In the genomic region with DNA sequence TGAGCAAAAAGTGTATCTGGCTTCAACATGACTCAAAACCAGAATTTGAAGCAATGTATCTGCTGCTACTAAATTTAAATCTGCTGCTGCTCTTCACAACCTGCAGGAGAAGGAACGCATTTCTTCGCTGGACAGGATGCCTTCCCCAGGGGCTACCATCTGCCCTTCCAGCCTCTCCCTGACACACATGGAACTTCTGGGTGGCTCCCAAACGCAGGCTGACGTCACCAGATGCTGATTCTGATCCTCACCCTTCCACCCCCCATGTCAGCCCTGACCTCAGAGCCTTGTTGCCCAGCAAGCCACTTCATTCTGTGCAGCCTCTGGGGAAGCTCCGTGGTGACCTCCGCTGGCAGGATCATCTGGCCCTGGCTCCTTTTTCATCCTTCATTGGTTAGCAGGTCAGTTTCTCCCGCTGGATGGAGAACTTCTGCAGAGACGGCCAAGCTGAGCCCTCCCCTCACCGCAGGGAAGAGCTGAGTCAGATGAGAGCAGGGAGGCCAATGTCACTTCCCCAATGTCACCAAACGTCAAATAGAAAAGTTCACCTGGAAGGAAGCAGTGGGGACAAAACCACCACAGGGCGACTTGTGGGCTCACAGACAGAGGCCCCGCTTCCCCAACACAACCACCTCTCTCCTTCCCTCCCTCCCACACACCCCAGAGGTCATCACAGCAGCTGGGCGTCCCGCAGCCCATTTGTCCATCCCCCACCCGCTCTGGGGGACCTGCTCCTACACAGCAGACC, we compare ENCODE assay signal across 8 cellular contexts. TPM values are rescaled to one million over a fixed set of nuclear protein-coding genes. Genes with fewer than 3 reads are reported as not detected.
DNase-seq lines count a peak whose midpoint lies in the region; ATAC-seq and TF ChIP-seq lines count a peak whose summit lies in the region.

No MANE protein-coding gene starts in this region.

- no peak for TF ChIP-seq CTCF in Peyer's patch (IDR thresholded peaks at IDR 0.05)
- TF ChIP-seq CTCF in gastroesophageal sphincter (IDR thresholded peaks at IDR 0.05) = no peak
- TF ChIP-seq CTCF in breast epithelium (IDR thresholded peaks at IDR 0.05) = no peak

- H3K27ac ChIP-seq in Peyer's patch (peak overlapping the region in 2 of 4 donors; percentile 42 to 67), gastroesophageal sphincter (no peak overlapping the region), aorta (ENCODE audit: low read depth in 1 of 2, low read length in 2 of 2) (no peak overlapping the region), breast epithelium (no peak overlapping the region)

- no peaks in the 10 kb centered on the region for H3K9me3 ChIP-seq in Peyer's patch
- H3K9me3 ChIP-seq in gastroesophageal sphincter = no peaks in the 10 kb centered on the region
- H3K9me3 ChIP-seq in aorta (ENCODE audit: control insufficient read depth, low read length) = no peaks in the 10 kb centered on the region
- no peaks in the 10 kb centered on the region for H3K9me3 ChIP-seq in breast epithelium

- DNase-seq in COLO668 (lab: John Stamatoyannopoulos, UW; ENCODE audit: unreplicated experiment) = peak; percentile 76
- peak; percentile 49 for DNase-seq in GM19240 (ENCODE audit: insufficient read length, low spot score)
- DNase-seq in Peyer's patch = peak in 2 of 3 donors; percentile 60 to 69
- peak; percentile 67 to 70 for DNase-seq in aorta
- no peak for DNase-seq in superior temporal gyrus (ENCODE audit: extremely low spot score)
- no peak for DNase-seq in breast epithelium (ENCODE audit: low spot score in 2 of 2)

- 0 to 65% methylated on average over 1 to 6 of the region's 15 CpGs for WGBS in gastroesophageal sphincter (ENCODE audit: low coverage in 1 of 2), 2 donors
- 63 to 64% methylated on average over 15 of the region's 15 CpGs for WGBS in aorta, 2 donors

- intact Hi-C loops in aorta (cut with DNase I) (no loop called here), breast epithelium (cut with DNase I; ENCODE audit: low total_unique reads) (no loop called here)

- H3K27me3 ChIP-seq in Peyer's patch (no peaks in the 10 kb centered on the region), gastroesophageal sphincter (peaks cover 61% of the 10 kb centered on the region), aorta (ENCODE audit: control insufficient read depth in 1 of 2, insufficient read depth in 2 of 2, low read length in 1 of 2) (no peaks in the 10 kb centered on the region), breast epithelium (no peaks in the 10 kb centered on the region)

- ATAC-seq in HG03097 (IDR thresholded peaks at IDR 0.05; ENCODE audit: low FRiP score, unreplicated experiment) (peak; percentile 62), gastroesophageal sphincter (peak; percentile 20), aorta (ENCODE audit: low FRiP score) (peak; percentile 51)

- TF ChIP-seq EP300 in gastroesophageal sphincter (IDR thresholded peaks at IDR 0.05) = no peak

- H3K4me1 ChIP-seq in Peyer's patch (peaks cover 0 to 14% (median 6%) of the 10 kb centered on the region in 4 donors), gastroesophageal sphincter (no peaks in the 10 kb centered on the region), aorta (ENCODE audit: control insufficient read depth in 1 of 2, insufficient read depth in 2 of 2, low read length in 2 of 2) (no peaks in the 10 kb centered on the region), breast epithelium (no peaks in the 10 kb centered on the region)

- H3K36me3 ChIP-seq in Peyer's patch (no peaks in the 10 kb centered on the region), gastroesophageal sphincter (no peaks in the 10 kb centered on the region), aorta (ENCODE audit: control insufficient read depth in 1 of 2, insufficient read depth in 2 of 2, low read length in 1 of 2) (no peaks in the 10 kb centered on the region), breast epithelium (no peaks in the 10 kb centered on the region)

- TF ChIP-seq POLR2A in Peyer's patch (IDR thresholded peaks at IDR 0.05) (no peak), gastroesophageal sphincter (IDR thresholded peaks at IDR 0.05) (no peak), breast epithelium (IDR thresholded peaks at IDR 0.05) (no peak)

- H3K4me3 ChIP-seq in Peyer's patch (peak overlapping the region in 1 of 4 donors; percentile 15), gastroesophageal sphincter (no peak overlapping the region), aorta (ENCODE audit: low read length in 2 of 2) (no peak overlapping the region), breast epithelium (no peak overlapping the region)

RNA-seq across cellular contexts. Expression of a gene that starts 14.0 kb away (rescaled TPM):
- total RNA-seq in Peyer's patch (10 to 100 TPM; 15.7 to 69.1 (median 62.2) TPM), gastroesophageal sphincter (10 to 100 TPM in 3 of 4 donors, 1 to 10 TPM in 1; 8.7 to 32.8 (median 18.4) TPM), aorta (10 to 100 TPM; 18.8 to 22.4 TPM), breast epithelium (10 to 100 TPM; 25.8 to 33.4 (median 30.0) TPM)
- polyA plus RNA-seq in aorta = 10 to 100 TPM; 12.9 to 16.2 TPM

RNA-seq across cellular contexts. Expression of a gene that starts 39.8 kb away (rescaled TPM):
- total RNA-seq in Peyer's patch (10 to 100 TPM; 27.1 to 43.2 (median 35.8) TPM), gastroesophageal sphincter (10 to 100 TPM; 29.5 to 45.3 (median 36.0) TPM), aorta (10 to 100 TPM; 21.2 to 30.4 TPM), breast epithelium (10 to 100 TPM; 23.4 to 34.8 (median 32.1) TPM)
- polyA plus RNA-seq in aorta = 10 to 100 TPM; 20.7 to 47.0 TPM

Comparison
In these comparisons a context has a peak if more than half of its experiments do, and no peak if none do; other contexts are left out.
1. DNase-seq: peak in COLO668 (single experiment), GM19240 (single experiment), Peyer's patch (2 of 3) and aorta (2 of 2); none in superior temporal gyrus (single experiment) and breast epithelium (0 of 2).
2. Peak in every context shown above with its lines, with median percentiles within 50 percentile points of each other: ATAC-seq.